In the genomic region with DNA sequence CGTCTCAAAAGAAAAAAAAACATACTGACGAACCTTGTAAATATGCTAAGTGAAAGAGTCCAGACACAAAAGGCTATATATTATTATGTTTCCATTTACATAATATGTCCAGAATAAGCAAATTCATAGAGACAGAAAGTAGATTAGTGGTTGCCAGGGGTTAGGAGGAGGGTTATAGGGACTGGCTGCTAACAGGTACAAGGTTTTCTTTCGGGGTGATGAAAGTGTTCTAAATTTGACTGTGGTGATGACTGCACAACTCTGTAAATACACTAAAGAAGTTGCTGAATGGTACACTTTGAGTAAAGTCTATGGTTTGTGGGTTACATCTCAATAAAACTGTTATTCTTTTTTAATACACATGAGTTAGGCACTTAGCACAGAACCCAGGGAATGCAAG, we compare ENCODE assay signal across 6 cellular contexts.
"Had no signal": no experiment of that assay in that cellular context is flagged by ENCODE, and none has a peak within 500 bp of the region (broad histone marks: within the 10 kb centered on the region; RNA-seq: fewer than 3 reads in every experiment).

No MANE protein-coding gene starts in this region.

- H2AFZ ChIP-seq: GM23338 had no signal

- ATAC-seq: GM23338, K562 had no signal

- H3K4me2 ChIP-seq: GM23338 had no signal

- DNase-seq: H9, HCEC 1CT, IMR-90, KG1 had no signal

- H3K4me3 ChIP-seq: GM23338, K562 had no signal
